Comparison of ENCODE assay signal across 1 cellular context in the genomic region with DNA sequence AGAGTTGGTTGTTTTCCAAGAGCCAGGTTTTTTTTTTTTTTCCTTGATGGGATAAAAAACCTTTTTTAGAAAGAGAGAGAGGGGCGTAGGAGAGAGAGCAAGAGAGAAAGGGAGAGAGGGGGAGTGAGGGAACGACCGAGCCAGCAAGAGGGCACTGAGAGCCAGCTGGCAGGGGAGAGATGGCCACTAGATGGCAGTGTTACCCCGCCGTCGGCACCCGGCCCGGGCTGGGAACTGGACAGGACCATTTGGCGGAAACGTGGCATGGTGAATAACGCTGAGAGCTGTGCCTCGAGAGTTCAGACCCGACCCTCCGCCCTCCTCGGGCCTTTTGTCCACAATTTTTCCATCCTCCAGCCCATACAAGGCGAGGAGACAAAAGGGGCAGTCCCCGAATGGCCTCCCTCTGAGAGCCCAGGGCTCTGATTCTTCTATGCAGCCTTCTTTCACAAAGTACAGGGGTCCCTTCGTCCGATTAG.
A peak's percentile ranks its signal among the peaks of the same experiment; 100 is the strongest.
TF ChIP-seq lines count a peak whose summit lies in the region.

No MANE protein-coding gene starts in this region.

TF ChIP-seq in HepG2, 621 proteins besides CTCF, POLR2A, EP300 and RAD21 (continued from another document and continues in another):
- TF ChIP-seq, protein P1, sequence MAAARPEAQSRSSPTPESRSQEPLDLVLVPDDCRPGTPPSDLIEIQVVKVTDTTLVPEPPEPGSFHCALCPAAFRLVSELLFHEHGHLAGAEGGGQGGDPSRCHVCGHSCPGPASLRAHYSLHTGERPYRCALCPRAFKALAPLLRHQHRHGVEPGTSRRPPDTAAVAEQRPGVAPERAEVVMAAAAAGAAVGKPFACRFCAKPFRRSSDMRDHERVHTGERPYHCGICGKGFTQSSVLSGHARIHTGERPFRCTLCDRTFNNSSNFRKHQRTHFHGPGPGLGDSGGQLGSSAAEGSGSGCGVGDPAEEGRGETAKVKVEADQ (CRISPR knock-in tag; IDR thresholded peaks at IDR 0.05; ENCODE audit: borderline replicate concordance) = 0 out of 2 replicates have a peak, but pooled peaks have one; percentile 31
- TF ChIP-seq ZNF451 (CRISPR knock-in tag; IDR thresholded peaks at IDR 0.05) = 0 out of 2 replicates have a peak, but pooled peaks have one; percentile 55
- TF ChIP-seq, protein P2, sequence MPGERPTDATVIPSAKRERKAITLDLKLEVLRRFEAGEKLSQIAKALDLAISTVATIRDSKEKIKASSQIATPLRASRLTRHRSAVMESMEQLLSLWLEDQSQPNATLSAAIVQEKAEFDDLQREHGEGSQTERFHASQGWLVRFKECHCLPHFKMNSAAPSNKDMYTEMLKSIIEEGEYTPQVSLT (CRISPR knock-in tag; IDR thresholded peaks at IDR 0.05; ENCODE audit: borderline replicate concordance, low read depth) = no peak
- TF ChIP-seq GPN1 (CRISPR knock-in tag; IDR thresholded peaks at IDR 0.05; ENCODE audit: borderline replicate concordance) = no peak
- TF ChIP-seq, protein P3, sequence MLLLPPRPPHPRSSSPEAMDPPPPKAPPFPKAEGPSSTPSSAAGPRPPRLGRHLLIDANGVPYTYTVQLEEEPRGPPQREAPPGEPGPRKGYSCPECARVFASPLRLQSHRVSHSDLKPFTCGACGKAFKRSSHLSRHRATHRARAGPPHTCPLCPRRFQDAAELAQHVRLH (CRISPR knock-in tag; IDR thresholded peaks at IDR 0.05; ENCODE audit: borderline replicate concordance, low read depth) = 0 out of 2 replicates have a peak, but pooled peaks have one; percentile 45
- TF ChIP-seq CEBPG (CRISPR knock-in tag; IDR thresholded peaks at IDR 0.05) = peak; percentile 20; the same call in 1 of the 2 replicates
- TF ChIP-seq HNRNPH1 (optimal IDR thresholded peaks at IDR 0.05; ENCODE audit: low read depth, low read length) = no peak
- no peak for TF ChIP-seq ZNF101 (CRISPR knock-in tag; IDR thresholded peaks at IDR 0.05; ENCODE audit: borderline replicate concordance, low read depth)
- peak; percentile 49 for TF ChIP-seq TEAD3 (CRISPR knock-in tag; optimal IDR thresholded peaks at IDR 0.05; ENCODE audit: borderline replicate concordance)
- 0 out of 2 replicates have a peak, but pooled peaks have one; percentile 46 for TF ChIP-seq TSC22D2 (CRISPR knock-in tag; IDR thresholded peaks at IDR 0.05; ENCODE audit: borderline replicate concordance)
- TF ChIP-seq ZBTB1 (CRISPR knock-in tag; IDR thresholded peaks at IDR 0.05; ENCODE audit: borderline replicate concordance) = no peak
- no peak for TF ChIP-seq ZNF589 (CRISPR knock-in tag; conservative IDR thresholded peaks at IDR 0.05)
- TF ChIP-seq FIP1L1 (IDR thresholded peaks at IDR 0.05; ENCODE audit: borderline replicate concordance, insufficient read depth, low read depth, low read length) = no peak
- TF ChIP-seq, protein P4, sequence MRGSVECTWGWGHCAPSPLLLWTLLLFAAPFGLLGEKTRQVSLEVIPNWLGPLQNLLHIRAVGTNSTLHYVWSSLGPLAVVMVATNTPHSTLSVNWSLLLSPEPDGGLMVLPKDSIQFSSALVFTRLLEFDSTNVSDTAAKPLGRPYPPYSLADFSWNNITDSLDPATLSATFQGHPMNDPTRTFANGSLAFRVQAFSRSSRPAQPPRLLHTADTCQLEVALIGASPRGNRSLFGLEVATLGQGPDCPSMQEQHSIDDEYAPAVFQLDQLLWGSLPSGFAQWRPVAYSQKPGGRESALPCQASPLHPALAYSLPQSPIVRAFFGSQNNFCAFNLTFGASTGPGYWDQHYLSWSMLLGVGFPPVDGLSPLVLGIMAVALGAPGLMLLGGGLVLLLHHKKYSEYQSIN (CRISPR knock-in tag; IDR thresholded peaks at IDR 0.05; ENCODE audit: borderline replicate concordance) = no peak
- TF ChIP-seq ZNF792 (CRISPR knock-in tag; IDR thresholded peaks at IDR 0.05) = no peak
- TF ChIP-seq RELA (CRISPR knock-in tag; IDR thresholded peaks at IDR 0.05) = no peak
- TF ChIP-seq STAG1 (CRISPR knock-in tag; IDR thresholded peaks at IDR 0.05) = peak; percentile 97
- TF ChIP-seq, protein P5, sequence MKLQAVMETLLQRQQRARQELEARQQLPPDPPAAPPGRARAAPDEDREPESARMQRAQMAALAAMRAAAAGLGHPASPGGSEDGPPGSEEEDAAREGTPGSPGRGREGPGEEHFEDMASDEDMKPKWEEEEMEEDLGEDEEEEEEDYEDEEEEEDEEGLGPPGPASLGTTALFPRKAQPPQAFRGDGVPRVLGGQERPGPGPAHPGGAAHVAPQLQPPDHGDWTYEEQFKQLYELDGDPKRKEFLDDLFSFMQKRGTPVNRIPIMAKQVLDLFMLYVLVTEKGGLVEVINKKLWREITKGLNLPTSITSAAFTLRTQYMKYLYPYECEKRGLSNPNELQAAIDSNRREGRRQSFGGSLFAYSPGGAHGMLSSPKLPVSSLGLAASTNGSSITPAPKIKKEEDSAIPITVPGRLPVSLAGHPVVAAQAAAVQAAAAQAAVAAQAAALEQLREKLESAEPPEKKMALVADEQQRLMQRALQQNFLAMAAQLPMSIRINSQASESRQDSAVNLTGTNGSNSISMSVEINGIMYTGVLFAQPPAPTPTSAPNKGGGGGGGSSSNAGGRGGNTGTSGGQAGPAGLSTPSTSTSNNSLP (IDR thresholded peaks at IDR 0.05; ENCODE audit: low read depth, low read length) = no peak
- TF ChIP-seq ZNF780A (CRISPR knock-in tag; IDR thresholded peaks at IDR 0.05) = no peak
- TF ChIP-seq, protein P6, sequence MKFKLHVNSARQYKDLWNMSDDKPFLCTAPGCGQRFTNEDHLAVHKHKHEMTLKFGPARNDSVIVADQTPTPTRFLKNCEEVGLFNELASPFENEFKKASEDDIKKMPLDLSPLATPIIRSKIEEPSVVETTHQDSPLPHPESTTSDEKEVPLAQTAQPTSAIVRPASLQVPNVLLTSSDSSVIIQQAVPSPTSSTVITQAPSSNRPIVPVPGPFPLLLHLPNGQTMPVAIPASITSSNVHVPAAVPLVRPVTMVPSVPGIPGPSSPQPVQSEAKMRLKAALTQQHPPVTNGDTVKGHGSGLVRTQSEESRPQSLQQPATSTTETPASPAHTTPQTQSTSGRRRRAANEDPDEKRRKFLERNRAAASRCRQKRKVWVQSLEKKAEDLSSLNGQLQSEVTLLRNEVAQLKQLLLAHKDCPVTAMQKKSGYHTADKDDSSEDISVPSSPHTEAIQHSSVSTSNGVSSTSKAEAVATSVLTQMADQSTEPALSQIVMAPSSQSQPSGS (CRISPR knock-in tag; IDR thresholded peaks at IDR 0.05) = no peak
- peak; percentile 50; the same call in 1 of the 2 replicates for TF ChIP-seq ARNT2 (CRISPR knock-in tag; IDR thresholded peaks at IDR 0.05; ENCODE audit: low read depth)
- no peak for TF ChIP-seq HMGA1 (CRISPR knock-in tag; conservative IDR thresholded peaks at IDR 0.05)
- TF ChIP-seq ZNF160 (CRISPR knock-in tag; IDR thresholded peaks at IDR 0.05) = no peak
- no peak for TF ChIP-seq ZNF530 (CRISPR knock-in tag; IDR thresholded peaks at IDR 0.05; ENCODE audit: low read depth)
- 0 out of 2 replicates have a peak, but pooled peaks have one; percentile 36 for TF ChIP-seq ZNF772 (CRISPR knock-in tag; IDR thresholded peaks at IDR 0.05)
- TF ChIP-seq CEBPB (IDR thresholded peaks at IDR 0.05; ENCODE audit: borderline replicate concordance, low read depth, low read length) = no peak
- TF ChIP-seq, protein P7, sequence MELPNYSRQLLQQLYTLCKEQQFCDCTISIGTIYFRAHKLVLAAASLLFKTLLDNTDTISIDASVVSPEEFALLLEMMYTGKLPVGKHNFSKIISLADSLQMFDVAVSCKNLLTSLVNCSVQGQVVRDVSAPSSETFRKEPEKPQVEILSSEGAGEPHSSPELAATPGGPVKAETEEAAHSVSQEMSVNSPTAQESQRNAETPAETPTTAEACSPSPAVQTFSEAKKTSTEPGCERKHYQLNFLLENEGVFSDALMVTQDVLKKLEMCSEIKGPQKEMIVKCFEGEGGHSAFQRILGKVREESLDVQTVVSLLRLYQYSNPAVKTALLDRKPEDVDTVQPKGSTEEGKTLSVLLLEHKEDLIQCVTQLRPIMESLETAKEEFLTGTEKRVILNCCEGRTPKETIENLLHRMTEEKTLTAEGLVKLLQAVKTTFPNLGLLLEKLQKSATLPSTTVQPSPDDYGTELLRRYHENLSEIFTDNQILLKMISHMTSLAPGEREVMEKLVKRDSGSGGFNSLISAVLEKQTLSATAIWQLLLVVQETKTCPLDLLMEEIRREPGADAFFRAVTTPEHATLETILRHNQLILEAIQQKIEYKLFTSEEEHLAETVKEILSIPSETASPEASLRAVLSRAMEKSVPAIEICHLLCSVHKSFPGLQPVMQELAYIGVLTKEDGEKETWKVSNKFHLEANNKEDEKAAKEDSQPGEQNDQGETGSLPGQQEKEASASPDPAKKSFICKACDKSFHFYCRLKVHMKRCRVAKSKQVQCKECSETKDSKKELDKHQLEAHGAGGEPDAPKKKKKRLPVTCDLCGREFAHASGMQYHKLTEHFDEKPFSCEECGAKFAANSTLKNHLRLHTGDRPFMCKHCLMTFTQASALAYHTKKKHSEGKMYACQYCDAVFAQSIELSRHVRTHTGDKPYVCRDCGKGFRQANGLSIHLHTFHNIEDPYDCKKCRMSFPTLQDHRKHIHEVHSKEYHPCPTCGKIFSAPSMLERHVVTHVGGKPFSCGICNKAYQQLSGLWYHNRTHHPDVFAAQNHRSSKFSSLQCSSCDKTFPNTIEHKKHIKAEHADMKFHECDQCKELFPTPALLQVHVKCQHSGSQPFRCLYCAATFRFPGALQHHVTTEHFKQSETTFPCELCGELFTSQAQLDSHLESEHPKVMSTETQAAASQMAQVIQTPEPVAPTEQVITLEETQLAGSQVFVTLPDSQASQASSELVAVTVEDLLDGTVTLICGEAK (IDR thresholded peaks at IDR 0.05) = no peak
- TF ChIP-seq, protein P7 (CRISPR knock-in tag; IDR thresholded peaks at IDR 0.05) = no peak
- TF ChIP-seq JUNB (CRISPR knock-in tag; IDR thresholded peaks at IDR 0.05; ENCODE audit: borderline replicate concordance) = no peak
- TF ChIP-seq ZSCAN9 (CRISPR knock-in tag; IDR thresholded peaks at IDR 0.05; ENCODE audit: borderline replicate concordance) = 0 out of 2 replicates have a peak, but pooled peaks have one; percentile 44
- 0 out of 2 replicates have a peak, but pooled peaks have one; percentile 22 for TF ChIP-seq ERF (CRISPR knock-in tag; IDR thresholded peaks at IDR 0.05)
- peak; percentile 71; the same call in 1 of the 2 replicates for TF ChIP-seq SMAD3 (CRISPR knock-in tag; IDR thresholded peaks at IDR 0.05)
- TF ChIP-seq NFIB (CRISPR knock-in tag; IDR thresholded peaks at IDR 0.05; ENCODE audit: borderline replicate concordance) = no peak
- TF ChIP-seq GABPA (IDR thresholded peaks at IDR 0.05; ENCODE audit: low read depth, low read length) = no peak
- no peak for TF ChIP-seq GABPA (CRISPR knock-in tag; IDR thresholded peaks at IDR 0.05; ENCODE audit: low read depth)
- TF ChIP-seq, protein P8, sequence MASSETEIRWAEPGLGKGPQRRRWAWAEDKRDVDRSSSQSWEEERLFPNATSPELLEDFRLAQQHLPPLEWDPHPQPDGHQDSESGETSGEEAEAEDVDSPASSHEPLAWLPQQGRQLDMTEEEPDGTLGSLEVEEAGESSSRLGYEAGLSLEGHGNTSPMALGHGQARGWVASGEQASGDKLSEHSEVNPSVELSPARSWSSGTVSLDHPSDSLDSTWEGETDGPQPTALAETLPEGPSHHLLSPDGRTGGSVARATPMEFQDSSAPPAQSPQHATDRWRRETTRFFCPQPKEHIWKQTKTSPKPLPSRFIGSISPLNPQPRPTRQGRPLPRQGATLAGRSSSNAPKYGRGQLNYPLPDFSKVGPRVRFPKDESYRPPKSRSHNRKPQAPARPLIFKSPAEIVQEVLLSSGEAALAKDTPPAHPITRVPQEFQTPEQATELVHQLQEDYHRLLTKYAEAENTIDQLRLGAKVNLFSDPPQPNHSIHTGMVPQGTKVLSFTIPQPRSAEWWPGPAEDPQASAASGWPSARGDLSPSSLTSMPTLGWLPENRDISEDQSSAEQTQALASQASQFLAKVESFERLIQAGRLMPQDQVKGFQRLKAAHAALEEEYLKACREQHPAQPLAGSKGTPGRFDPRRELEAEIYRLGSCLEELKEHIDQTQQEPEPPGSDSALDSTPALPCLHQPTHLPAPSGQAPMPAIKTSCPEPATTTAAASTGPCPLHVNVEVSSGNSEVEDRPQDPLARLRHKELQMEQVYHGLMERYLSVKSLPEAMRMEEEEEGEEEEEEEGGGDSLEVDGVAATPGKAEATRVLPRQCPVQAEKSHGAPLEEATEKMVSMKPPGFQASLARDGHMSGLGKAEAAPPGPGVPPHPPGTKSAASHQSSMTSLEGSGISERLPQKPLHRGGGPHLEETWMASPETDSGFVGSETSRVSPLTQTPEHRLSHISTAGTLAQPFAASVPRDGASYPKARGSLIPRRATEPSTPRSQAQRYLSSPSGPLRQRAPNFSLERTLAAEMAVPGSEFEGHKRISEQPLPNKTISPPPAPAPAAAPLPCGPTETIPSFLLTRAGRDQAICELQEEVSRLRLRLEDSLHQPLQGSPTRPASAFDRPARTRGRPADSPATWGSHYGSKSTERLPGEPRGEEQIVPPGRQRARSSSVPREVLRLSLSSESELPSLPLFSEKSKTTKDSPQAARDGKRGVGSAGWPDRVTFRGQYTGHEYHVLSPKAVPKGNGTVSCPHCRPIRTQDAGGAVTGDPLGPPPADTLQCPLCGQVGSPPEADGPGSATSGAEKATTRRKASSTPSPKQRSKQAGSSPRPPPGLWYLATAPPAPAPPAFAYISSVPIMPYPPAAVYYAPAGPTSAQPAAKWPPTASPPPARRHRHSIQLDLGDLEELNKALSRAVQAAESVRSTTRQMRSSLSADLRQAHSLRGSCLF (CRISPR knock-in tag; IDR thresholded peaks at IDR 0.05; ENCODE audit: borderline replicate concordance) = no peak
- TF ChIP-seq SOX6 (IDR thresholded peaks at IDR 0.05) = no peak
- TF ChIP-seq SOX6 (CRISPR knock-in tag; IDR thresholded peaks at IDR 0.05) = 0 out of 2 replicates have a peak, but pooled peaks have one; percentile 16
- TF ChIP-seq KDM2A (CRISPR knock-in tag; IDR thresholded peaks at IDR 0.05; ENCODE audit: borderline replicate concordance, low read depth) = peak; percentile 88
- TF ChIP-seq ZNF598 (CRISPR knock-in tag; IDR thresholded peaks at IDR 0.05; ENCODE audit: borderline replicate concordance) = peak; percentile 79; the same call in 1 of the 2 replicates
